Comparison of ENCODE assay signal across 8 cellular contexts in the genomic region with DNA sequence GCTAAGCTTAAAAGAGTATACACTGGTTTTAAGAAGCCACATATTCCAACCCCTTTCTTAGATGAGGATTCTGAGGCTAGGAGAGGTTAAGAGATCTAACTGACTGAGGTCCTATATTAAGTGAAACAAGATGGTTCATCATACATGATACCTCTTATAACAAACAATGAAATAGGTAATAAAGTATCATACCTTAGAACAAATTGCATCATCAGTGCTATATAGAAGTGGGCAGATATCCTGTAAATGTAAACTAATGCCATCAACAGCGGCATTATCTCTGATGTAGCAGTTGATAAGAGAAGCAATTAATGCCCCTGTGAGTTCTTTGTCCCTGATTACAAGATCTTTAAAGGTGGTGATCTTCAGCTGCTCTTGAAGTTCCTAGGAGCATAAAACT.
"Had no signal": no experiment of that assay in that cellular context is flagged by ENCODE, and none has a peak within 500 bp of the region (broad histone marks: within the 10 kb centered on the region; RNA-seq: fewer than 3 reads in every experiment).

No MANE protein-coding gene starts in this region.

- H3K27ac Mint-ChIP-seq: GM23338, H9 had no signal

- FAIRE-seq: H1, H54, HTR-8/SVneo had no signal

- ATAC-seq: GM23338 had no signal

- H2AFZ ChIP-seq: GM23338 had no signal

- H3K4me1 Mint-ChIP-seq: GM23338, H9 had no signal

- H3K4me2 ChIP-seq: GM23338 had no signal

- DNase-seq: H9, HCEC 1CT, KG1 had no signal

- H3K27me3 Mint-ChIP-seq: IgD-negative memory B cell had no signal

- H3K4me3 Mint-ChIP-seq: GM23338, H9, IgD-negative memory B cell had no signal

- H3K9me3 Mint-ChIP-seq: GM23338, H9, IgD-negative memory B cell had no signal

- H3K4me3 ChIP-seq: GM23338 had no signal
